9 cellular contexts compared by ENCODE assay signal in the genomic region with DNA sequence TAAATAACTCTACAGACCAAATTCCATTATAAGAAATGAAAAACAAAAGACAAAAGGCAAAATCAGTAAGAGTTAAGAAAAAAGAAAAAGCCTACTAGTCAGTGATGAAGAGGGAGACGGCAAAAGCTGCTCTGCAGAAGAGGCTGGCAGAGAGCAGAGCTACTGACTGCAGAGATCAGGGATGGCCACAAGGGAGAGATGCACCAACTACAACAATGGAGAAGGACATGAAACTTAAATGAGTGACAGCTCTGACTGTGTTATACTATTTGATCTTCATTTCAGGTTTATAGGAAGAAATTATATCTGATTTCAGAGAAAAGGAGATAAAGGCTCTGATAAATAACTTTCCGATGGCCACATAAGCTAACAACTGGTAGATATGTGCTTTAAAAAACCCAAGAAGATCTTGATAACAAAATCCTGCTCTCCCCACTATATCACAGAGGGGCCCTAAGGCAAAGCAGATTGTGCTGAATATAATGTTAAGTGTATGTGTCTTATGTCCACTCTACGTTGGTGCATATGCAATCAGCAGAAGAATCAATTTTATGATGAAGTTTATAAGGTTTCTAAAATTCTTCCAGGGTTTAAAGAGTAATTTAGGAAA. TPM values are rescaled to one million over a fixed set of nuclear protein-coding genes. Genes with fewer than 3 reads are reported as not detected.
DNase-seq lines count a peak whose midpoint lies in the region; ATAC-seq and TF ChIP-seq lines count a peak whose summit lies in the region.
"Had no signal": no experiment of that assay in that cellular context is flagged by ENCODE, and none has a peak within 500 bp of the region (broad histone marks: within the 10 kb centered on the region; RNA-seq: fewer than 3 reads in every experiment).

No MANE protein-coding gene starts in this region.

- H3K9me3 ChIP-seq in DND-41 (ENCODE audit: insufficient read depth, low read length, severe bottlenecking) (no peaks in the 10 kb centered on the region), H9 (ENCODE audit: control insufficient read depth, low read depth, low read length) (no peaks in the 10 kb centered on the region), smooth muscle cell (replicated peaks; ENCODE audit: low read depth) (no peaks in the 10 kb centered on the region), uterus (no peaks in the 10 kb centered on the region)

- no peak overlapping the region for H2BK15ac ChIP-seq in H9 (ENCODE audit: low read depth, low read length)

- H4K5ac ChIP-seq in H9 (ENCODE audit: insufficient read length, low read depth, low read length) = no peak overlapping the region

- WGBS in H9 (ENCODE audit: extremely low coverage, insufficient read length, low lambda C conversion rate) = no CpG with 5 or more reads among the region's 3 CpGs
- WGBS in smooth muscle cell (ENCODE audit: low lambda C conversion rate) = 88% methylated on average over 3 of the region's 3 CpGs

- intact Hi-C loops in uterus (cut with DNase I; ENCODE audit: low total_unique reads) = no loop called here

- no peaks in the 10 kb centered on the region for H3K23me2 ChIP-seq in H9 (ENCODE audit: insufficient read length, low read depth, low read length, poor library complexity, severe bottlenecking)

- TF ChIP-seq CTCF in DND-41 (IDR thresholded peaks at IDR 0.05; ENCODE audit: borderline replicate concordance, extremely low read depth, low read length, poor library complexity, severe bottlenecking) (peak; percentile 44), H9 (conservative IDR thresholded peaks at IDR 0.05) (peak; percentile 56), fibroblast of villous mesenchyme (IDR thresholded peaks at IDR 0.05; ENCODE audit: insufficient read depth, low read depth, low read length) (peak; percentile 44), coronary artery (IDR thresholded peaks at IDR 0.05) (no peak), smooth muscle cell (IDR thresholded peaks at IDR 0.05; ENCODE audit: borderline replicate concordance, insufficient read depth, poor library complexity, severe bottlenecking) (no peak), uterus (IDR thresholded peaks at IDR 0.05) (no peak)

- no peak overlapping the region for H3K27ac ChIP-seq in DND-41 (ENCODE audit: low read length)
- H3K27ac ChIP-seq in H9 (ENCODE audit: insufficient read length, low read depth, low read length) = no peak overlapping the region
- no peak overlapping the region for H3K27ac ChIP-seq in coronary artery
- no peak overlapping the region for H3K27ac ChIP-seq in smooth muscle cell (ENCODE audit: low read depth)
- H3K27ac ChIP-seq in uterus = no peak overlapping the region
- H3K27ac ChIP-seq: epithelial cell of prostate had no signal

- H3K79me2 ChIP-seq in DND-41 (ENCODE audit: insufficient read depth, low read length) (peaks cover 17% of the 10 kb centered on the region; the same call in 1 of the 2 replicates), H9 (ENCODE audit: insufficient read depth, low read length) (no peaks in the 10 kb centered on the region; the same call in 1 of the 2 replicates), smooth muscle cell (ENCODE audit: low read depth) (peaks cover 18% of the 10 kb centered on the region)

- H3K4me1 ChIP-seq in DND-41 (ENCODE audit: insufficient read depth, low read length) (no peaks in the 10 kb centered on the region), H9 (ENCODE audit: insufficient read depth, low read length) (no peaks in the 10 kb centered on the region), smooth muscle cell (ENCODE audit: low read depth) (no peaks in the 10 kb centered on the region), uterus (no peaks in the 10 kb centered on the region)

- H3K4me3 ChIP-seq in DND-41 (ENCODE audit: low read depth in 1 of 2, low read length in 2 of 2) (no peak overlapping the region), fibroblast of villous mesenchyme (ENCODE audit: low read depth, low read length) (no peak overlapping the region), coronary artery (no peak overlapping the region), smooth muscle cell (no peak overlapping the region), uterus (no peak overlapping the region)

- no peak overlapping the region for H3K4ac ChIP-seq in H9 (ENCODE audit: low read depth, low read length)

- no peak for TF ChIP-seq POLR2A in uterus (IDR thresholded peaks at IDR 0.05)

- H4K8ac ChIP-seq in H9 (replicated peaks; ENCODE audit: insufficient read length, low read depth, low read length) = no peak overlapping the region

- H2AFZ ChIP-seq in DND-41 (ENCODE audit: low read depth, low read length) (no peak overlapping the region), H9 (ENCODE audit: low read length) (no peak overlapping the region), smooth muscle cell (ENCODE audit: low read depth) (no peak overlapping the region)

- H2BK5ac ChIP-seq in H9 (ENCODE audit: insufficient read length, low read length) = no peak overlapping the region

- peaks cover 4 to 8% of the 10 kb centered on the region in 2 experiments; a peak in 3 of 4 replicates for H3K4me1 Mint-ChIP-seq in H9
- no peaks in the 10 kb centered on the region for H3K4me1 Mint-ChIP-seq in stimulated activated naive CD8-positive, alpha-beta T cell treated with anti-CD3 and anti-CD28 coated beads, Interleukin-15, amount 100 ng/mL, for 72 hours

- DNase-seq in DND-41 (no peak), H9 (no peak), SK-MEL-5 (ENCODE audit: low read depth, low spot score) (peak; percentile 49), fibroblast of villous mesenchyme (ENCODE audit: low read depth) (peak; percentile 19), coronary artery (ENCODE audit: low spot score) (no peak), smooth muscle cell (lab: John Stamatoyannopoulos, UW; ENCODE audit: unreplicated experiment) (no peak), uterus (no peak)
- no peak for DNase-seq in stimulated activated naive CD8-positive, alpha-beta T cell treated with anti-CD3 and anti-CD28 coated beads, Interleukin-15, amount 100 ng/mL, for 72 hours

- in situ Hi-C loops in SK-MEL-5 (cut with HindIII; ENCODE audit: low pct_unique_long_range_greater_than_20kb, low sequenced_read_pairs) = no loop called here

- no peak overlapping the region for H3K23ac ChIP-seq in H9 (ENCODE audit: insufficient read length, low read depth, low read length)

- no peak overlapping the region for H2BK12ac ChIP-seq in H9 (ENCODE audit: insufficient read length, low read depth, low read length)

- H3K36me3 ChIP-seq in DND-41 (ENCODE audit: insufficient read depth, low read length) = peaks cover 80% of the 10 kb centered on the region
- H3K36me3 ChIP-seq in smooth muscle cell (ENCODE audit: low read depth) = peaks cover 41% of the 10 kb centered on the region
- no peaks in the 10 kb centered on the region for H3K36me3 ChIP-seq in uterus

- H3T11ph ChIP-seq in H9 (ENCODE audit: low read length) = no peak overlapping the region

- no peak overlapping the region for H2BK20ac ChIP-seq in H9 (ENCODE audit: low read depth, low read length, poor library complexity, severe bottlenecking)

- no peaks in the 10 kb centered on the region for H3K9me3 Mint-ChIP-seq in H9
- H3K9me3 Mint-ChIP-seq in stimulated activated naive CD8-positive, alpha-beta T cell treated with anti-CD3 and anti-CD28 coated beads, Interleukin-15, amount 100 ng/mL, for 72 hours = no peaks in the 10 kb centered on the region

- no peak overlapping the region for H3K4me2 ChIP-seq in DND-41 (ENCODE audit: insufficient read depth, low read length)
- H3K4me2 ChIP-seq in H9 (ENCODE audit: insufficient read depth, insufficient read length, low read length) = no peak overlapping the region
- H3K4me2 ChIP-seq in smooth muscle cell = no peak overlapping the region

- H3K18ac ChIP-seq in H9 (ENCODE audit: insufficient read length, low read depth, low read length) = no peak overlapping the region

- H3K14ac ChIP-seq in H9 (ENCODE audit: insufficient read depth, low read length) = no peak overlapping the region

- H3K27ac Mint-ChIP-seq in H9 = no peak overlapping the region
- H3K27ac Mint-ChIP-seq in stimulated activated naive CD8-positive, alpha-beta T cell treated with anti-CD3 and anti-CD28 coated beads, Interleukin-15, amount 100 ng/mL, for 72 hours = no peak overlapping the region

- ATAC-seq in DND-41 (ENCODE audit: insufficient read depth, low read depth) = peak; percentile 81
- peak; percentile 70 for ATAC-seq in stimulated activated naive CD8-positive, alpha-beta T cell treated with anti-CD3 and anti-CD28 coated beads, Interleukin-15, amount 100 ng/mL, for 72 hours

- H3K27me3 ChIP-seq in DND-41 (ENCODE audit: insufficient read depth, low read length, poor library complexity) = no peaks in the 10 kb centered on the region
- H3K27me3 ChIP-seq in H9 (ENCODE audit: insufficient read depth, low read length) = no peaks in the 10 kb centered on the region
- no peaks in the 10 kb centered on the region for H3K27me3 ChIP-seq in smooth muscle cell (ENCODE audit: low read depth)
- H3K27me3 ChIP-seq in uterus = no peaks in the 10 kb centered on the region

- no peak overlapping the region for H4K91ac ChIP-seq in H9 (ENCODE audit: insufficient read length, low read depth, low read length)

- H3K36me3 Mint-ChIP-seq in H9 (ENCODE audit: insufficient read depth in 1 of 3, low read depth in 3 of 3) = peaks cover 12 to 53% (median 38%) of the 10 kb centered on the region in 3 experiments

- H2BK120ac ChIP-seq in H9 (ENCODE audit: low read depth, low read length, poor library complexity, severe bottlenecking) = no peak overlapping the region

- H3K56ac ChIP-seq in H9 (ENCODE audit: insufficient read length, low read depth, low read length) = no peak overlapping the region

- no peak overlapping the region for H3K4me3 Mint-ChIP-seq in H9
- H3K4me3 Mint-ChIP-seq in stimulated activated naive CD8-positive, alpha-beta T cell treated with anti-CD3 and anti-CD28 coated beads, Interleukin-15, amount 100 ng/mL, for 72 hours = no peak overlapping the region

- peaks cover 2% of the 10 kb centered on the region for H3K79me1 ChIP-seq in H9 (ENCODE audit: insufficient read depth, low read depth, low read length, poor library complexity, severe bottlenecking)

- no peaks in the 10 kb centered on the region for H3F3A ChIP-seq in smooth muscle cell (ENCODE audit: low read depth)

- H4K20me1 ChIP-seq in DND-41 (ENCODE audit: insufficient read depth, low read length) = no peaks in the 10 kb centered on the region
- H4K20me1 ChIP-seq in H9 (ENCODE audit: control insufficient read depth, insufficient read depth, insufficient read length) = no peaks in the 10 kb centered on the region
- H4K20me1 ChIP-seq in smooth muscle cell (ENCODE audit: low read depth) = peaks cover 20% of the 10 kb centered on the region

- no peak overlapping the region for H2AK5ac ChIP-seq in H9 (ENCODE audit: insufficient read length, low read length)

- H3K9ac ChIP-seq in DND-41 (ENCODE audit: low read depth, low read length) (no peak overlapping the region), H9 (ENCODE audit: extremely low read depth, insufficient read length, low read length) (no peak overlapping the region), smooth muscle cell (ENCODE audit: low read depth) (no peak overlapping the region)

- H3K27me3 Mint-ChIP-seq in H9 (ENCODE audit: low read depth) = no peaks in the 10 kb centered on the region
- H3K27me3 Mint-ChIP-seq in stimulated activated naive CD8-positive, alpha-beta T cell treated with anti-CD3 and anti-CD28 coated beads, Interleukin-15, amount 100 ng/mL, for 72 hours = no peaks in the 10 kb centered on the region

RNA-seq across cellular contexts. Expression of a gene that starts 58.4 kb away (rescaled TPM):
- total RNA-seq in H9 (2021) (19.9 and 20.5 TPM in 2 replicates), fibroblast of villous mesenchyme (31.6 and 36.3 TPM in 2 replicates), smooth muscle cell (24.2 and 32.1 TPM in 2 replicates), uterus (10 to 100 TPM in 3 of 4 donors, 1 to 10 TPM in 1; 5.6 to 33.5 (median 16.0) TPM)
- 25.3 and 25.4 TPM in 2 replicates for total RNA-seq in SK-MEL-5 (2014; rRNA removed; shearing (Covaris generic))
- polyA plus RNA-seq in SK-MEL-5 (2015; cell fraction: cytosol; rRNA removed) = 19.4 and 19.6 TPM in 2 replicates
- 11.2 and 13.3 TPM in 2 replicates for polyA plus RNA-seq in SK-MEL-5 (2015; cell fraction: nucleus; rRNA removed)
- 5.1 and 7.1 TPM in 2 replicates for polyA plus RNA-seq in smooth muscle cell

Comparison
In these comparisons a context has a peak if more than half of its experiments do, and no peak if none do; other contexts are left out.
1. DNase-seq: peak in SK-MEL-5 (single experiment) and fibroblast of villous mesenchyme (single experiment); none in DND-41 (single experiment), H9 (single experiment), stimulated activated naive CD8-positive, alpha-beta T cell treated with anti-CD3 and anti-CD28 coated beads, Interleukin-15, amount 100 ng/mL, for 72 hours (0 of 2), coronary artery (single experiment), smooth muscle cell (single experiment) and uterus (0 of 2).
2. CTCF ChIP-seq: peak in DND-41 (single experiment), H9 (single experiment) and fibroblast of villous mesenchyme (single experiment); none in coronary artery (single experiment), smooth muscle cell (single experiment) and uterus (0 of 4).